In the genomic region with DNA sequence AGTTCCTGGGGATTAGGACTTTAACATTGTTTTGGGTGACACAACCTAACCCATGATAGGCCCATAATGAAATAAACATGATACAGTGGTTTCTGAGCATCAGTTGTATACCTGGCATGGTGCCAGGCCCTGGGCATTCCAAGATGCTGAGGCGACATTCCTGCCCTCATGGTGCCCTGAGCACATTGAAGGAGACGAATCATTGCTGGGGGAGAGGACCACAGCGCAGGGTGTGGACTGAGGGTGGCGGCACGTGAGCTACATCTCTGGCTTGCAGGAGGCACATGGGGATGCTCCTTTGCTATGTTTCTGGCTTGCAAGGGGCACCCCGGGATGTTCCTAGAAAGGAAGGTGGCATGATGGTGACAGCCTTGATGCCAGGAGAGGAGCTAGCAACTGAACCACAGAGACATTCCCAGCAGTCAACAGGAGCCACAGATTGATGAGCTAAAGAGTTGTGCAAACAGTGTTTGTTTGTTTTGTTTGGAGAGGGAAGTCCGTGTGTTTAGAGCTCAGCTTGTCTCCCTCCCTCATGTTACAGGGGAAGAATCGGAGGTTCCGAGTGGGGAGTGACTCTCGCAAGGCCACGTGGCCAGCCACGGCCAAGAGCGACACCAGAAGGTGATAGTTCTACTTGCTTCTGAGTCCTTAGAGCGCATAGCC, we compare ENCODE assay signal across 12 cellular contexts.
DNase-seq lines count a peak whose midpoint lies in the region; ATAC-seq and TF ChIP-seq lines count a peak whose summit lies in the region.
"Had no signal": no experiment of that assay in that cellular context is flagged by ENCODE, and none has a peak within 500 bp of the region (broad histone marks: within the 10 kb centered on the region; RNA-seq: fewer than 3 reads in every experiment).

No MANE protein-coding gene starts in this region.

- H3K27ac ChIP-seq in VCaP (peak overlapping the region; percentile 69), WERI-Rb-1 (no peak overlapping the region), stomach (no peak overlapping the region)
- H3K27ac ChIP-seq: ovary had no signal

- no peaks in the 10 kb centered on the region for H3K4me1 ChIP-seq in stomach

- intact Hi-C loops in Calu3 (cut with micrococcal nuclease; ENCODE audit: unreplicated experiment) (no loop called here), lower leg skin (cut with DNase I; ENCODE audit: low total_unique reads) (loop anchor here (5.0 kb wide), 1 partner anchor 481 kb away; no protein-coding TSS in a partner anchor), stomach (cut with DNase I; ENCODE audit: low total_unique reads) (no loop called here)

- H3K4me3 ChIP-seq in WERI-Rb-1 (ENCODE audit: low read depth, low read length), result no peak overlapping the region
- H3K4me3 ChIP-seq in lower leg skin (ENCODE audit: low read depth, poor library complexity, severe bottlenecking), result no peak overlapping the region
- no peak overlapping the region for H3K4me3 ChIP-seq in stomach
- H3K4me3 ChIP-seq: ovary had no signal

- no TSS peak for BruUV-seq in Calu3 (replicated peaks; lab: Mats Ljungman, UMichigan)

- H3K36me3 ChIP-seq in WERI-Rb-1 (no peaks in the 10 kb centered on the region), stomach (peaks cover 0 to 17% (median 0%) of the 10 kb centered on the region in 4 donors)
- H3K36me3 ChIP-seq: ovary had no signal

- H3K4me3 Mint-ChIP-seq in Calu3 (ENCODE audit: low read depth, unreplicated experiment), result no peak overlapping the region
- H3K4me3 Mint-ChIP-seq: activated CD4-positive, alpha-beta T cell treated with anti-CD3 and anti-CD28 coated beads, Interleukin-2, amount 10 ng/mL, durations not matched to agents 24 days and 14 days had no signal

- TF ChIP-seq EP300 in stomach (IDR thresholded peaks at IDR 0.05), result no peak

- WGBS in lower leg skin, 2 donors, result 74 to 86% methylated on average over 14 of the region's 14 CpGs
- WGBS in stomach, 5 donors, result 54 to 63% (median 57%) methylated on average over 14 of the region's 14 CpGs

- no peaks in the 10 kb centered on the region for H3K9me3 Mint-ChIP-seq in Calu3 (ENCODE audit: low read depth, unreplicated experiment)
- H3K9me3 Mint-ChIP-seq: activated CD4-positive, alpha-beta T cell treated with anti-CD3 and anti-CD28 coated beads, Interleukin-2, amount 10 ng/mL, durations not matched to agents 24 days and 14 days had no signal

- peaks cover 6% of the 10 kb centered on the region for H3K4me1 Mint-ChIP-seq in Calu3 (ENCODE audit: low read depth, unreplicated experiment)
- H3K4me1 Mint-ChIP-seq: activated CD4-positive, alpha-beta T cell treated with anti-CD3 and anti-CD28 coated beads, Interleukin-2, amount 10 ng/mL, durations not matched to agents 24 days and 14 days had no signal

- H3K9me3 ChIP-seq in WERI-Rb-1 (ENCODE audit: severe bottlenecking) (peaks cover 4% of the 10 kb centered on the region), stomach (no peaks in the 10 kb centered on the region)
- H3K9me3 ChIP-seq: ovary had no signal

- H3K27me3 ChIP-seq in WERI-Rb-1 (ENCODE audit: insufficient read depth, low read depth, severe bottlenecking) (no peaks in the 10 kb centered on the region), stomach (no peaks in the 10 kb centered on the region)
- H3K27me3 ChIP-seq: ovary had no signal

- H3K27me3 Mint-ChIP-seq in Calu3 (ENCODE audit: unreplicated experiment), result no peaks in the 10 kb centered on the region
- H3K27me3 Mint-ChIP-seq: activated CD4-positive, alpha-beta T cell treated with anti-CD3 and anti-CD28 coated beads, Interleukin-2, amount 10 ng/mL, durations not matched to agents 24 days and 14 days had no signal

- TF ChIP-seq POLR2A in lower leg skin (IDR thresholded peaks at IDR 0.05) (no peak), stomach (IDR thresholded peaks at IDR 0.05) (no peak)

- no peaks in the 10 kb centered on the region for H3K36me3 Mint-ChIP-seq in Calu3 (ENCODE audit: insufficient read depth, unreplicated experiment)

- no peak overlapping the region for H3K27ac Mint-ChIP-seq in Calu3 (ENCODE audit: unreplicated experiment)
- H3K27ac Mint-ChIP-seq: activated CD4-positive, alpha-beta T cell treated with anti-CD3 and anti-CD28 coated beads, Interleukin-2, amount 10 ng/mL, durations not matched to agents 24 days and 14 days had no signal

- ATAC-seq in left lobe of liver, result peak; percentile 68

- CTCF ChIA-PET in Calu3 (lab: Charles Lee), result interaction anchor here (0.7 kb wide), 1 partner anchor 206 kb away, joined by 3 read pairs; no protein-coding TSS in a partner anchor

- TF ChIP-seq CTCF in Calu3 (IDR thresholded peaks at IDR 0.05; ENCODE audit: unreplicated experiment) (no peak), VCaP (conservative IDR thresholded peaks at IDR 0.05) (peak; percentile 40), WERI-Rb-1 (IDR thresholded peaks at IDR 0.05; ENCODE audit: low read depth, low read length) (no peak), lower leg skin (IDR thresholded peaks at IDR 0.05) (no peak), stomach (IDR thresholded peaks at IDR 0.05) (no peak)

- DNase-seq in Calu3, result peak; percentile 26
- DNase-seq in NCI-H1092 (lab: John Stamatoyannopoulos, UW), result peak; percentile 68
- no peak for DNase-seq in left lobe of liver (ENCODE audit: low spot score)
- DNase-seq in WERI-Rb-1, result no peak
- no peak for DNase-seq in lower leg skin (ENCODE audit: low spot score in 2 of 2)
- no peak for DNase-seq in stomach
- no peak for DNase-seq in MV-4-11 (lab: John Stamatoyannopoulos, UW)
- DNase-seq: activated CD4-positive, alpha-beta T cell treated with anti-CD3 and anti-CD28 coated beads, Interleukin-2, amount 10 ng/mL, durations not matched to agents 24 days and 14 days; DND-41; NCI-H524 treated with DMSO at 0.1 percent for 48 hours had no signal

Comparison
In these comparisons a context has a peak if more than half of its experiments do, and no peak if none do; other contexts are left out.
1. DNase-seq: peak in Calu3 (single experiment) and NCI-H1092 (single experiment); none in left lobe of liver (single experiment), WERI-Rb-1 (single experiment), lower leg skin (0 of 2), stomach (single experiment) and MV-4-11 (single experiment).